ENCODE assay signal across 14 cellular contexts in genomic region chr5:112511920-112512319, GRCh38.
DNase-seq lines count a peak whose midpoint lies in the region; ATAC-seq, FAIRE-seq and TF ChIP-seq lines count a peak whose summit lies in the region.
"Had no signal": no experiment of that assay in that cellular context is flagged by ENCODE, and none has a peak within 500 bp of the region (broad histone marks: within the 10 kb centered on the region; RNA-seq: fewer than 3 reads in every experiment).

No MANE protein-coding gene starts in this region.

- no peak for TF ChIP-seq CTCF in right lobe of liver (IDR thresholded peaks at IDR 0.05)
- no peak for TF ChIP-seq CTCF in left ventricle myocardium inferior (IDR thresholded peaks at IDR 0.05; ENCODE audit: borderline replicate concordance)

- DNase-seq in RCC 7860 (ENCODE audit: low spot score) (peak; percentile 35), glomerular visceral epithelial cell (ENCODE audit: extremely low spot score) (peak; percentile 84), right lobe of liver (peak in 2 of 3 donors; percentile 34 to 58), left ventricle myocardium inferior (no peak), NCI-H1092 (lab: John Stamatoyannopoulos, UW) (no peak)
- DNase-seq: CD8-positive, alpha-beta T cell; COR-L47; DND-41; GDM1; GM23248 had no signal

- no peaks in the 10 kb centered on the region for H3K27me3 ChIP-seq in right lobe of liver
- H3K27me3 ChIP-seq in left ventricle myocardium inferior (ENCODE audit: low read depth): no peaks in the 10 kb centered on the region

- no peaks in the 10 kb centered on the region for H3K36me3 ChIP-seq in right lobe of liver
- H3K36me3 ChIP-seq in left ventricle myocardium inferior: no peaks in the 10 kb centered on the region

- FAIRE-seq in RCC 7860 (lab: Jason Lieb, UNC): peak; percentile 57
- FAIRE-seq: A549, H54 had no signal

- H3K4me1 ChIP-seq in right lobe of liver (no peaks in the 10 kb centered on the region), left ventricle myocardium inferior (no peaks in the 10 kb centered on the region)
- H3K4me1 ChIP-seq: A549 had no signal

- H3K4me3 ChIP-seq in right lobe of liver (no peak overlapping the region), left ventricle myocardium inferior (no peak overlapping the region)
- H3K4me3 ChIP-seq: A549, GM23248 had no signal

- TF ChIP-seq POLR2A in right lobe of liver (IDR thresholded peaks at IDR 0.05): no peak

- ATAC-seq in right lobe of liver (peak; percentile 66 to 100 (median 96)), GM19397 (IDR thresholded peaks at IDR 0.05; ENCODE audit: unreplicated experiment) (no peak)
- ATAC-seq: A549; CD8-positive, alpha-beta T cell; HCT116 had no signal

- no peak overlapping the region for H3K27ac ChIP-seq in right lobe of liver
- no peak overlapping the region for H3K27ac ChIP-seq in left ventricle myocardium inferior (replicated peaks)
- H3K27ac ChIP-seq: A549, GM23248 had no signal

- H3K9me3 ChIP-seq in right lobe of liver: no peaks in the 10 kb centered on the region
- H3K9me3 ChIP-seq in left ventricle myocardium inferior (replicated peaks): peaks cover 24% of the 10 kb centered on the region
- H3K9me3 ChIP-seq: A549 had no signal

- intact Hi-C loops in right lobe of liver (cut with DNase I): no loop called here
- intact Hi-C loops in left ventricle myocardium inferior (cut with micrococcal nuclease): no loop called here

Comparison
In these comparisons a context has a peak if more than half of its experiments do, and no peak if none do; other contexts are left out.
1. DNase-seq: peak in RCC 7860 (single experiment), glomerular visceral epithelial cell (single experiment) and right lobe of liver (2 of 3); none in left ventricle myocardium inferior (single experiment) and NCI-H1092 (single experiment).